ENCODE assay signal across 2 cellular contexts in genomic region chr2:10286216-10287037, GRCh38.
TF ChIP-seq lines count a peak whose summit lies in the region.

No MANE protein-coding gene starts in this region.

TF ChIP-seq in IMR-90, 13 proteins besides CTCF, POLR2A, EP300 and RAD21:
- TF ChIP-seq NFE2L2 (IDR thresholded peaks at IDR 0.05; ENCODE audit: low read depth, low read length): no peak
- TF ChIP-seq CHD1 (IDR thresholded peaks at IDR 0.05; ENCODE audit: low read depth, low read length): no peak
- no peak for TF ChIP-seq FOS (IDR thresholded peaks at IDR 0.05; ENCODE audit: low read depth, low read length)
- no peak for TF ChIP-seq MAZ (IDR thresholded peaks at IDR 0.05; ENCODE audit: borderline replicate concordance, low read depth, low read length)
- TF ChIP-seq SMC3 (IDR thresholded peaks at IDR 0.05; ENCODE audit: low read depth, low read length): no peak
- no peak for TF ChIP-seq USF2 (IDR thresholded peaks at IDR 0.05; ENCODE audit: low read depth, low read length)
- TF ChIP-seq MXI1 (IDR thresholded peaks at IDR 0.05; ENCODE audit: borderline replicate concordance, low read depth, low read length): no peak
- no peak for TF ChIP-seq RCOR1 (IDR thresholded peaks at IDR 0.05; ENCODE audit: insufficient replicate concordance, low read length)
- TF ChIP-seq RFX5 (IDR thresholded peaks at IDR 0.05; ENCODE audit: low read depth, low read length): no peak
- TF ChIP-seq MAFK (IDR thresholded peaks at IDR 0.05; ENCODE audit: low read depth, low read length): no peak
- TF ChIP-seq BHLHE40 (IDR thresholded peaks at IDR 0.05; ENCODE audit: low read depth, low read length): no peak
- no peak for TF ChIP-seq CEBPB (IDR thresholded peaks at IDR 0.05; ENCODE audit: low read depth, low read length)
- no peak for TF ChIP-seq ELK1 (IDR thresholded peaks at IDR 0.05; ENCODE audit: borderline replicate concordance, low read depth, low read length)

TF ChIP-seq in SK-N-SH, 30 proteins besides CTCF, POLR2A, EP300 and RAD21:
- TF ChIP-seq JUND (IDR thresholded peaks at IDR 0.05) (no peak), CHD2 (IDR thresholded peaks at IDR 0.05; ENCODE audit: low read length, partially characterized antibody) (peak; percentile 63), EZH2phosphoT487 (IDR thresholded peaks at IDR 0.05; ENCODE audit: borderline replicate concordance, low read depth) (no peak), MAX (IDR thresholded peaks at IDR 0.05; ENCODE audit: low read depth) (no peak), ELF1 (IDR thresholded peaks at IDR 0.05) (no peak), FOXM1 (IDR thresholded peaks at IDR 0.05; ENCODE audit: low read depth) (no peak), ZBTB33 (IDR thresholded peaks at IDR 0.05; ENCODE audit: borderline replicate concordance, low read depth) (no peak), REST (IDR thresholded peaks at IDR 0.05; ENCODE audit: low read depth, low read length) (no peak), FOSL2 (IDR thresholded peaks at IDR 0.05; ENCODE audit: borderline replicate concordance, low read depth) (no peak), TEAD4 (IDR thresholded peaks at IDR 0.05; ENCODE audit: borderline replicate concordance, insufficient read depth) (no peak), MXI1 (IDR thresholded peaks at IDR 0.05; ENCODE audit: low read depth, low read length) (peak; percentile 42), PBX3 (IDR thresholded peaks at IDR 0.05) (no peak), FOXJ3 (CRISPR knock-in tag; IDR thresholded peaks at IDR 0.05) (peak; percentile 87), USF1 (IDR thresholded peaks at IDR 0.05; ENCODE audit: borderline replicate concordance, low read depth) (no peak), NRF1 (IDR thresholded peaks at IDR 0.05; ENCODE audit: low read depth, low read length) (no peak), GATA2 (CRISPR knock-in tag; IDR thresholded peaks at IDR 0.05) (no peak), SIN3A (IDR thresholded peaks at IDR 0.05; ENCODE audit: borderline replicate concordance, low read depth, low read length) (no peak), GABPA (IDR thresholded peaks at IDR 0.05; ENCODE audit: low read depth) (no peak), TAF1 (IDR thresholded peaks at IDR 0.05; ENCODE audit: borderline replicate concordance, low read depth, low read length) (no peak), RCOR1 (IDR thresholded peaks at IDR 0.05; ENCODE audit: low read length) (peak; percentile 60; the same call in 1 of the 2 replicates), NFIC (IDR thresholded peaks at IDR 0.05; ENCODE audit: borderline replicate concordance) (peak; percentile 44; the same call in 1 of the 2 replicates), YY1 (IDR thresholded peaks at IDR 0.05; ENCODE audit: low read depth) (no peak), SMC3 (IDR thresholded peaks at IDR 0.05; ENCODE audit: low read depth, low read length) (peak; percentile 13; the same call in 1 of the 2 replicates), RFX5 (IDR thresholded peaks at IDR 0.05; ENCODE audit: low read length) (peak; percentile 15; the same call in 1 of the 2 replicates)
